13 cellular contexts compared by ENCODE assay signal in genomic region chr7:111076205-111076604, GRCh38. TPM values are rescaled to one million over a fixed set of nuclear protein-coding genes. Genes with fewer than 3 reads are reported as not detected.
DNase-seq lines count a peak whose midpoint lies in the region; ATAC-seq, FAIRE-seq and TF ChIP-seq lines count a peak whose summit lies in the region.
"Had no signal": no experiment of that assay in that cellular context is flagged by ENCODE, and none has a peak within 500 bp of the region (broad histone marks: within the 10 kb centered on the region; RNA-seq: fewer than 3 reads in every experiment).

No MANE protein-coding gene starts in this region.

- H3K18ac ChIP-seq in H9 (ENCODE audit: insufficient read length, low read depth, low read length), result no peak overlapping the region

- DNase-seq in activated T-cell treated with anti-CD3 and anti-CD28 coated beads for 24 hours (ENCODE audit: low read depth) (peak; percentile 33), bronchial epithelial cell (ENCODE audit: low read depth) (peak; percentile 25), substantia nigra (lab: John Stamatoyannopoulos, UW) (no peak), caudate nucleus (lab: John Stamatoyannopoulos, UW) (no peak), H9 (no peak)
- DNase-seq in activated T-cell treated with anti-CD3 and anti-CD28 coated beads, Interleukin-2, amount 50 U/mL, for 1 hour, result no peak
- peak; percentile 36 for DNase-seq in activated CD4-positive, CD25-positive, alpha-beta regulatory T cell treated with anti-CD3 and anti-CD28 coated beads, Interleukin-2, amount 50 U/mL, for 72 hours
- DNase-seq in stimulated activated naive B cell treated with anti-CD40 and anti-IgM and Interleukin-4, amounts not matched to agents 10 μg/mL and 1 μg/mL and 100 μg/mL, for 72 hours, result no peak
- DNase-seq: GDM1, NCI-H2081, T-helper 9 cell had no signal

- no peak overlapping the region for H3T11ph ChIP-seq in H9 (ENCODE audit: low read length)

- no peaks in the 10 kb centered on the region for H3K79me1 ChIP-seq in H9 (ENCODE audit: insufficient read depth, low read depth, low read length, poor library complexity, severe bottlenecking)

- no peak overlapping the region for H2BK20ac ChIP-seq in H9 (ENCODE audit: low read depth, low read length, poor library complexity, severe bottlenecking)

- no peak overlapping the region for H3K56ac ChIP-seq in H9 (ENCODE audit: insufficient read length, low read depth, low read length)

- no peaks in the 10 kb centered on the region for H3K23me2 ChIP-seq in H9 (ENCODE audit: insufficient read length, low read depth, low read length, poor library complexity, severe bottlenecking)

- H3K27me3 ChIP-seq in bronchial epithelial cell (ENCODE audit: control insufficient read depth, insufficient read depth, low read length), result no peaks in the 10 kb centered on the region
- H3K27me3 ChIP-seq in H9 (ENCODE audit: insufficient read depth, low read length), result no peaks in the 10 kb centered on the region

- no peak overlapping the region for H3K4me3 ChIP-seq in bronchial epithelial cell (ENCODE audit: low read depth, low read length)

- no peaks in the 10 kb centered on the region for H3K9me3 ChIP-seq in H9 (ENCODE audit: control insufficient read depth, low read depth, low read length)

- H3K4ac ChIP-seq in H9 (ENCODE audit: low read depth, low read length), result no peak overlapping the region

- no peak overlapping the region for H2AK5ac ChIP-seq in H9 (ENCODE audit: insufficient read length, low read length)

- no peak overlapping the region for H2BK120ac ChIP-seq in H9 (ENCODE audit: low read depth, low read length, poor library complexity, severe bottlenecking)

- H3K27ac ChIP-seq in substantia nigra (ENCODE audit: low read depth, low read length, poor library complexity, severe bottlenecking) (no peak overlapping the region), caudate nucleus (ENCODE audit: low read depth, low read length) (no peak overlapping the region), H9 (ENCODE audit: insufficient read length, low read depth, low read length) (no peak overlapping the region)

- H3K4me1 Mint-ChIP-seq in stimulated activated naive B cell treated with anti-CD40 and anti-IgM and Interleukin-4, amounts not matched to agents 10 μg/mL and 1 μg/mL and 100 μg/mL, for 72 hours, result peaks cover 23 to 43% of the 10 kb centered on the region in 2 donors
- H3K4me1 Mint-ChIP-seq in H9, result peaks cover 19 to 23% of the 10 kb centered on the region in 2 experiments

- no peaks in the 10 kb centered on the region for H3K79me2 ChIP-seq in H9 (ENCODE audit: insufficient read depth, low read length)

- H3K4me3 Mint-ChIP-seq in stimulated activated naive B cell treated with anti-CD40 and anti-IgM and Interleukin-4, amounts not matched to agents 10 μg/mL and 1 μg/mL and 100 μg/mL, for 72 hours, result no peak overlapping the region
- H3K4me3 Mint-ChIP-seq in H9, result no peak overlapping the region
- H3K4me3 Mint-ChIP-seq: mesothelial cell of epicardium had no signal

- peaks cover 1 to 4% of the 10 kb centered on the region in 2 donors for H3K36me3 Mint-ChIP-seq in stimulated activated naive B cell treated with anti-CD40 and anti-IgM and Interleukin-4, amounts not matched to agents 10 μg/mL and 1 μg/mL and 100 μg/mL, for 72 hours
- H3K36me3 Mint-ChIP-seq in H9 (ENCODE audit: insufficient read depth in 1 of 3, low read depth in 3 of 3), result no peaks in the 10 kb centered on the region
- H3K36me3 Mint-ChIP-seq: mesothelial cell of epicardium had no signal

- H2BK5ac ChIP-seq in H9 (ENCODE audit: insufficient read length, low read length), result no peak overlapping the region

- no peak overlapping the region for H4K91ac ChIP-seq in H9 (ENCODE audit: insufficient read length, low read depth, low read length)

- H3K9ac ChIP-seq in H9 (ENCODE audit: extremely low read depth, insufficient read length, low read length), result no peak overlapping the region

- H3K9me3 Mint-ChIP-seq in stimulated activated naive B cell treated with anti-CD40 and anti-IgM and Interleukin-4, amounts not matched to agents 10 μg/mL and 1 μg/mL and 100 μg/mL, for 72 hours, result no peaks in the 10 kb centered on the region
- H3K9me3 Mint-ChIP-seq in H9, result no peaks in the 10 kb centered on the region
- H3K9me3 Mint-ChIP-seq: mesothelial cell of epicardium had no signal

- ATAC-seq in stimulated activated naive B cell treated with anti-CD40 and anti-IgM and Interleukin-4, amounts not matched to agents 10 μg/mL and 1 μg/mL and 100 μg/mL, for 72 hours (replicated peaks), result peak; percentile 10 to 45

- no peaks in the 10 kb centered on the region for H3K27me3 Mint-ChIP-seq in stimulated activated naive B cell treated with anti-CD40 and anti-IgM and Interleukin-4, amounts not matched to agents 10 μg/mL and 1 μg/mL and 100 μg/mL, for 72 hours
- no peaks in the 10 kb centered on the region for H3K27me3 Mint-ChIP-seq in H9 (ENCODE audit: low read depth)

- no peak overlapping the region for H3K23ac ChIP-seq in H9 (ENCODE audit: insufficient read length, low read depth, low read length)

- H4K8ac ChIP-seq in H9 (replicated peaks; ENCODE audit: insufficient read length, low read depth, low read length), result no peak overlapping the region

- no peak overlapping the region for H3K4me2 ChIP-seq in H9 (ENCODE audit: insufficient read depth, insufficient read length, low read length)

- H2BK12ac ChIP-seq in H9 (ENCODE audit: insufficient read length, low read depth, low read length), result no peak overlapping the region

- H4K5ac ChIP-seq in H9 (ENCODE audit: insufficient read length, low read depth, low read length), result no peak overlapping the region

- no peak for FAIRE-seq in bronchial epithelial cell (lab: Jason Lieb, UNC)
- FAIRE-seq: endometrium had no signal

- no peak overlapping the region for H2AFZ ChIP-seq in H9 (ENCODE audit: low read length)

- TF ChIP-seq CTCF in bronchial epithelial cell (IDR thresholded peaks at IDR 0.05; ENCODE audit: insufficient read depth, low read length, severe bottlenecking), result no peak
- no peak for TF ChIP-seq CTCF in H9 (conservative IDR thresholded peaks at IDR 0.05)

- H3K36me3 ChIP-seq in bronchial epithelial cell (ENCODE audit: control insufficient read depth, insufficient read depth, low read length), result no peaks in the 10 kb centered on the region

- H2BK15ac ChIP-seq in H9 (ENCODE audit: low read depth, low read length), result no peak overlapping the region

- H3K4me1 ChIP-seq in H9 (ENCODE audit: insufficient read depth, low read length), result no peaks in the 10 kb centered on the region; the same call in 1 of the 2 replicates

- H4K20me1 ChIP-seq in H9 (ENCODE audit: control insufficient read depth, insufficient read depth, insufficient read length), result no peaks in the 10 kb centered on the region

- no peak overlapping the region for H3K27ac Mint-ChIP-seq in stimulated activated naive B cell treated with anti-CD40 and anti-IgM and Interleukin-4, amounts not matched to agents 10 μg/mL and 1 μg/mL and 100 μg/mL, for 72 hours
- no peak overlapping the region for H3K27ac Mint-ChIP-seq in H9
- H3K27ac Mint-ChIP-seq: mesothelial cell of epicardium had no signal

- no peak overlapping the region for H3K14ac ChIP-seq in H9 (ENCODE audit: insufficient read depth, low read length)

RNA-seq across cellular contexts. Expression of gene LRRN3, which starts 14.7 kb away (rescaled TPM):
- total RNA-seq in bronchial epithelial cell (not detected in 2 replicates), H9 (2021) (0.77 and 1.0 TPM in 2 replicates)

Comparison
In these comparisons a context has a peak if more than half of its experiments do, and no peak if none do; other contexts are left out.
1. DNase-seq: peak in activated T-cell treated with anti-CD3 and anti-CD28 coated beads for 24 hours (single experiment), activated CD4-positive, CD25-positive, alpha-beta regulatory T cell treated with anti-CD3 and anti-CD28 coated beads, Interleukin-2, amount 50 U/mL, for 72 hours (single experiment) and bronchial epithelial cell (single experiment); none in activated T-cell treated with anti-CD3 and anti-CD28 coated beads, Interleukin-2, amount 50 U/mL, for 1 hour (single experiment), stimulated activated naive B cell treated with anti-CD40 and anti-IgM and Interleukin-4, amounts not matched to agents 10 μg/mL and 1 μg/mL and 100 μg/mL, for 72 hours (single experiment), substantia nigra (0 of 49), caudate nucleus (0 of 61) and H9 (single experiment).